In the genomic region with DNA sequence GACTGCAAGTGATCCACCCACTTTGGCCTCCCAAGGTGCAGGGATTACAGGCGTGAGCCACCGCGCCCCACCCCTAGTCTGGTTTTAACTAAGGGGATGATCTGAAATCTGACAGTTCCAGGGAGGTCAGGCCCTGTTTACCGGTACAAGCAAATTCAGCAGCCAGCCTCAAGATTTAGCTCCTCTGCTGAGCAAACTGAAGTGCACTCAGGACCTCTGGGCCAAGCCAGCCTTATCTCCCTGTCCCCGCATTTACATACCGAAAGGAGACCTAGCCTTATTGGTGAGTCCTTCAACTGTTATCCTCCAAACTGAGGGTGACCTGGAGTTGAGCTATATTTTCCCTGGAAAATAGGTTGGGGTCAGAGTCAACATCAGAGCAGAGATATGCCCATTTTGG, we compare ENCODE assay signal across 1 cellular context.
TF ChIP-seq lines count a peak whose summit lies in the region.

No MANE protein-coding gene starts in this region.

TF ChIP-seq in GM23338, 12 proteins besides CTCF, POLR2A, EP300 and RAD21:
- TF ChIP-seq REST (IDR thresholded peaks at IDR 0.05; ENCODE audit: unreplicated experiment) (no peak), EZH2phosphoT487 (IDR thresholded peaks at IDR 0.05; ENCODE audit: unreplicated experiment) (no peak)
